ENCODE assay signal across 21 cellular contexts in the genomic region with DNA sequence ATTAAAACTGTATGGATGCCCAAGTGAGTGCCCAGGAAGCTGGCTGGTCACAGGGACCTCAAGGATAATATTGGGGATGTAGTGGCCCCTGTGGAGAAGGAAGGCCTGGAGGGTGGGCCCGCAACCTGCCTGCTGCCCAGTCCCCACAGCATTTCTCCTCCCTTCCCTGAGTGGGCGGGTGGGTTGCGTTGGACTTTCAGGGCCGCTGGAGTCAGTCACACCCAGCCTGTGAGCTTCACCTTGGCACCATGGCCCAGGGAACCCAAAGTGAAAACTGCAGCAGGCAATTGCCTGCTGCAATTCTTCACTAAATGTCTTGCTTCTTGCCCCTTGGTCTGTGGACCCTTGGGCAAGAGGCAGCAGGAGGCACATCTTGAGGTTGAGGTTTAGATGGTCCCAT.
"Had no signal": no experiment of that assay in that cellular context is flagged by ENCODE, and none has a peak within 500 bp of the region (broad histone marks: within the 10 kb centered on the region; RNA-seq: fewer than 3 reads in every experiment).

No MANE protein-coding gene starts in this region.

- H3K4me3 Mint-ChIP-seq: activated CD4-positive, alpha-beta memory T cell treated with anti-CD3 and anti-CD28 coated beads for 36 hours; naive thymus-derived CD8-positive, alpha-beta T cell had no signal

- H3K27ac ChIP-seq: epithelial cell of prostate, gastroesophageal sphincter, neutrophil, parathyroid adenoma, sigmoid colon had no signal

- H3K9ac ChIP-seq: parathyroid adenoma had no signal

- H3K79me2 ChIP-seq: parathyroid adenoma had no signal

- H3K9me3 ChIP-seq: gastroesophageal sphincter, neutrophil, sigmoid colon had no signal

- H3K4me2 ChIP-seq: smooth muscle cell had no signal

- H3K9me3 Mint-ChIP-seq: activated CD4-positive, alpha-beta memory T cell treated with anti-CD3 and anti-CD28 coated beads for 36 hours; naive thymus-derived CD8-positive, alpha-beta T cell had no signal

- H3K36me3 ChIP-seq: gastroesophageal sphincter, neutrophil, sigmoid colon had no signal

- H3K27me3 ChIP-seq: gastroesophageal sphincter, sigmoid colon had no signal

- H3K36me3 Mint-ChIP-seq: activated CD4-positive, alpha-beta memory T cell treated with anti-CD3 and anti-CD28 coated beads for 36 hours; naive thymus-derived CD8-positive, alpha-beta T cell had no signal

- ATAC-seq: gastroesophageal sphincter; left colon; naive thymus-derived CD8-positive, alpha-beta T cell had no signal

- FAIRE-seq: bronchial epithelial cell, islet of Langerhans had no signal

- DNase-seq: activated CD4-positive, alpha-beta memory T cell treated with anti-CD3 and anti-CD28 coated beads for 36 hours; activated CD4-positive, alpha-beta T cell treated with anti-CD3 and anti-CD28 coated beads for 48 hours; activated naive CD4-positive, alpha-beta T cell treated with Interleukin-2 at 50 U/mL for 16 hours; activated T-cell treated with anti-CD3 and anti-CD28 coated beads, Interleukin-2, amount 50 U/mL, for 48 hours; amygdala; cerebellar nuclear complex; cortex of kidney; hypothalamus; left colon; stimulated activated CD4-positive, alpha-beta T cell treated with anti-CD3 and anti-CD28 coated beads, Interleukin-2, amount 100 ng/mL, for 48 hours; stimulated activated naive CD4-positive, alpha-beta T cell treated with Interleukin-2 at 50 U/mL for 16 hours had no signal

- H3K27ac Mint-ChIP-seq: activated CD4-positive, alpha-beta memory T cell treated with anti-CD3 and anti-CD28 coated beads for 36 hours had no signal

- H3K4me3 ChIP-seq: gastroesophageal sphincter, lung, sigmoid colon, smooth muscle cell had no signal

- H2AFZ ChIP-seq: parathyroid adenoma had no signal
